ENCODE assay signal across 9 cellular contexts in the genomic region with DNA sequence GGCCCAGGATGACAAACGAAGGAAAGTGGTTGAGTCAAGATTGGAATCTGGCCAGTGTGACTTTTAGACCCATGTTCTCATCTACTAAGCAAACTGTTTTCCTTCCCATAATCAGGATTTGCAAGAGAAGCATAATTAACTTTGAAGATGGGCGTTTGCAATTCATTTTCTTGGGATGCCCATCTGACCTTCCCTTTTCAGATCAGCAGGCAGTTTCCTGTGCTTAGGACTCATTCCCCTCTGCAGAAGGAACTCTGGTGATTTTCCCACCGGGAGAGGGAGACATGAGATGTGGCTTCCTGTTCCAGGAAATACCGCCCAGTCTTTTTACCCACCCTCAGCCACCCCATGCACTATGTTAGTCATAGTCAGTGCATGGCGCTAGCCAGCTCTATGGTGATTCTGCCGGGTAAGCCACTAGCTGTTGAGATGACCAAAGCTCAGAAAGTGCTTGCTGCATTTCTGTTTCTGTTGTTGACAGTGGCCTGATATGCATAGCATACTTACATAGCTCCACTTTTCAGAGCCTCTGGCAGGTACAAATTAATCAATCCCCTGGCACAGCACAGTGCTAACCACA.
DNase-seq lines count a peak whose midpoint lies in the region; ATAC-seq, FAIRE-seq and TF ChIP-seq lines count a peak whose summit lies in the region.
"Had no signal": no experiment of that assay in that cellular context is flagged by ENCODE, and none has a peak within 500 bp of the region (broad histone marks: within the 10 kb centered on the region; RNA-seq: fewer than 3 reads in every experiment).

No MANE protein-coding gene starts in this region.

- no peak for FAIRE-seq in kidney (lab: Jason Lieb, UNC)
- FAIRE-seq: H1 had no signal

- H3K4me1 Mint-ChIP-seq in activated T-cell treated with anti-CD3 and anti-CD28 coated beads, Interleukin-2, amount 50 U/mL, for 72 hours (ENCODE audit: low read depth): peaks cover 7% of the 10 kb centered on the region

- peak overlapping the region; percentile 16 for H3K4me3 ChIP-seq in adipocyte (ENCODE audit: low read length)
- H3K4me3 ChIP-seq in kidney (ENCODE audit: low read length in 2 of 2): no peak overlapping the region

- peak overlapping the region; percentile 41 to 53 for H3K27ac ChIP-seq in kidney (ENCODE audit: low read depth in 2 of 2, low read length in 2 of 2)

- no peak overlapping the region for H3K27ac Mint-ChIP-seq in activated T-cell treated with anti-CD3 and anti-CD28 coated beads, Interleukin-2, amount 50 U/mL, for 72 hours
- H3K27ac Mint-ChIP-seq: stimulated activated naive CD8-positive, alpha-beta T cell treated with anti-CD3 and anti-CD28 coated beads, Interleukin-15, Interleukin-2, amounts not matched to agents 100 ng/mL and 50 ng/mL, for 24 hours had no signal

- H3K4me1 ChIP-seq in adipocyte (ENCODE audit: control insufficient read depth, insufficient read depth, low read length) (peaks cover 27% of the 10 kb centered on the region), kidney (ENCODE audit: control insufficient read depth in 1 of 2, insufficient read depth in 1 of 2, low read depth in 1 of 2, low read length in 2 of 2) (peaks cover 0 to 2% of the 10 kb centered on the region in 2 donors)

- H3K9me3 Mint-ChIP-seq in activated T-cell treated with anti-CD3 and anti-CD28 coated beads, Interleukin-2, amount 50 U/mL, for 72 hours: no peaks in the 10 kb centered on the region
- H3K9me3 Mint-ChIP-seq: stimulated activated naive CD8-positive, alpha-beta T cell treated with anti-CD3 and anti-CD28 coated beads, Interleukin-15, Interleukin-2, amounts not matched to agents 100 ng/mL and 50 ng/mL, for 24 hours had no signal

- H3K9me3 ChIP-seq in adipocyte (ENCODE audit: control insufficient read depth, low read length): no peaks in the 10 kb centered on the region
- H3K9me3 ChIP-seq in kidney (ENCODE audit: control insufficient read depth in 1 of 2, low read length in 2 of 2): no peaks in the 10 kb centered on the region

- no peaks in the 10 kb centered on the region for H3K36me3 ChIP-seq in adipocyte (ENCODE audit: control insufficient read depth, insufficient read depth, low read length, severe bottlenecking)
- no peaks in the 10 kb centered on the region for H3K36me3 ChIP-seq in kidney (ENCODE audit: control insufficient read depth in 1 of 2, insufficient read depth in 2 of 2, low read length in 2 of 2)

- no peak for ATAC-seq in activated T-cell treated with anti-CD3 and anti-CD28 coated beads, Interleukin-2, amount 50 U/mL, for 72 hours (replicated peaks in 1 of 2)
- no peak for ATAC-seq in GM21360 (IDR thresholded peaks at IDR 0.05; ENCODE audit: unreplicated experiment)

- H3K9ac ChIP-seq in adipocyte (ENCODE audit: low read length) (peak overlapping the region; percentile 26), kidney (ENCODE audit: low read length in 2 of 2) (no peak overlapping the region)

- H3K27me3 ChIP-seq in adipocyte (replicated peaks; ENCODE audit: control insufficient read depth, insufficient read depth, low read length): no peaks in the 10 kb centered on the region

- no peak for TF ChIP-seq CTCF in kidney (IDR thresholded peaks at IDR 0.05; ENCODE audit: borderline replicate concordance, extremely low read depth, insufficient read depth)

- intact Hi-C loops in kidney (cut with DNase I): no loop called here

- H3K36me3 Mint-ChIP-seq in activated T-cell treated with anti-CD3 and anti-CD28 coated beads, Interleukin-2, amount 50 U/mL, for 72 hours (ENCODE audit: insufficient read depth in 2 of 2): peaks cover 0 to 1% of the 10 kb centered on the region in 2 donors

- DNase-seq in HT-29 (ENCODE audit: low spot score) (peak; percentile 67), adipocyte (ENCODE audit: low read depth) (peak; percentile 78), kidney (no peak), superior temporal gyrus (ENCODE audit: extremely low spot score) (peak; percentile 25), NCI-H526 treated with DMSO at 0.1 percent for 48 hours (lab: John Stamatoyannopoulos, UW) (no peak)
- DNase-seq in activated T-cell treated with anti-CD3 and anti-CD28 coated beads, Interleukin-2, amount 50 U/mL, for 72 hours: no peak

- no peak overlapping the region for H3K4me3 Mint-ChIP-seq in activated T-cell treated with anti-CD3 and anti-CD28 coated beads, Interleukin-2, amount 50 U/mL, for 72 hours
- H3K4me3 Mint-ChIP-seq: stimulated activated naive CD8-positive, alpha-beta T cell treated with anti-CD3 and anti-CD28 coated beads, Interleukin-15, Interleukin-2, amounts not matched to agents 100 ng/mL and 50 ng/mL, for 24 hours had no signal

- H3K27me3 Mint-ChIP-seq in activated T-cell treated with anti-CD3 and anti-CD28 coated beads, Interleukin-2, amount 50 U/mL, for 72 hours (ENCODE audit: low read depth): no peaks in the 10 kb centered on the region
- H3K27me3 Mint-ChIP-seq: stimulated activated naive CD8-positive, alpha-beta T cell treated with anti-CD3 and anti-CD28 coated beads, Interleukin-15, Interleukin-2, amounts not matched to agents 100 ng/mL and 50 ng/mL, for 24 hours had no signal

Comparison
In these comparisons a context has a peak if more than half of its experiments do, and no peak if none do; other contexts are left out.
1. DNase-seq: peak in HT-29 (single experiment), adipocyte (single experiment) and superior temporal gyrus (single experiment); none in kidney (single experiment), activated T-cell treated with anti-CD3 and anti-CD28 coated beads, Interleukin-2, amount 50 U/mL, for 72 hours (0 of 2) and NCI-H526 treated with DMSO at 0.1 percent for 48 hours (single experiment).